23 cellular contexts compared by ENCODE assay signal in genomic region chrX:32877592-32877991, GRCh38.
A peak's percentile ranks its signal among the peaks of the same experiment; 100 is the strongest.
DNase-seq lines count a peak whose midpoint lies in the region; ATAC-seq and TF ChIP-seq lines count a peak whose summit lies in the region.
"Had no signal": no experiment of that assay in that cellular context is flagged by ENCODE, and none has a peak within 500 bp of the region (broad histone marks: within the 10 kb centered on the region; RNA-seq: fewer than 3 reads in every experiment).

No MANE protein-coding gene starts in this region.

- H3K9ac ChIP-seq in IMR-90 (ENCODE audit: low read depth, low read length) = no peak overlapping the region

- H3K27me3 ChIP-seq in IMR-90 (ENCODE audit: control insufficient read depth, insufficient read depth, low read length) = no peaks in the 10 kb centered on the region
- no peaks in the 10 kb centered on the region for H3K27me3 ChIP-seq in gastrocnemius medialis
- H3K27me3 ChIP-seq in right cardiac atrium (ENCODE audit: control insufficient read depth, insufficient read depth) = no peaks in the 10 kb centered on the region
- H3K27me3 ChIP-seq: spleen, tibial nerve had no signal

- no peak overlapping the region for H3K23ac ChIP-seq in IMR-90 (ENCODE audit: low read depth, low read length)

- no peak overlapping the region for H3K4ac ChIP-seq in IMR-90 (ENCODE audit: low read depth, low read length)

- intact Hi-C loops in IMR-90 (cut with micrococcal nuclease) = no loop called here
- intact Hi-C loops in gastrocnemius medialis (cut with DNase I; ENCODE audit: low total_unique reads) = no loop called here
- intact Hi-C loops in right cardiac atrium (cut with DNase I) = no loop called here

- H2BK5ac ChIP-seq in IMR-90 (ENCODE audit: low read depth, low read length, poor library complexity, severe bottlenecking) = no peak overlapping the region

- no peak overlapping the region for H3K56ac ChIP-seq in IMR-90 (ENCODE audit: extremely low read depth, insufficient read depth, low read length)

- no peak overlapping the region for H2BK15ac ChIP-seq in IMR-90 (ENCODE audit: low read depth, low read length)

- H3K4me2 ChIP-seq in IMR-90 (ENCODE audit: low read depth, low read length) = no peak overlapping the region

- H3K18ac ChIP-seq in IMR-90 (ENCODE audit: low read depth, low read length) = no peak overlapping the region

- in situ Hi-C loops in IMR-90 (cut with MboI; ENCODE audit: low sequenced_read_pairs) (no loop called here), gastrocnemius medialis (cut with MboI; ENCODE audit: low sequenced_read_pairs in 4 of 4) (no loop called here)

- H3K79me1 ChIP-seq in IMR-90 (ENCODE audit: low read depth in 1 of 2, low read length in 2 of 2) = no peaks in the 10 kb centered on the region

- H3K9me3 ChIP-seq in IMR-90 (ENCODE audit: control insufficient read depth, insufficient read depth, low read length) (no peaks in the 10 kb centered on the region), gastrocnemius medialis (no peaks in the 10 kb centered on the region), right cardiac atrium (ENCODE audit: control insufficient read depth, low read length) (no peaks in the 10 kb centered on the region)
- H3K9me3 ChIP-seq: spleen, tibial nerve had no signal

- no TSS peak for BruUV-seq in IMR-90 (replicated peaks; lab: Mats Ljungman, UMichigan)

- H4K91ac ChIP-seq in IMR-90 (ENCODE audit: insufficient read depth, low read depth, low read length) = no peak overlapping the region

- H4K20me1 ChIP-seq in IMR-90 (ENCODE audit: insufficient read depth, low read length) = no peaks in the 10 kb centered on the region

- no peaks in the 10 kb centered on the region for H3K9me1 ChIP-seq in IMR-90 (ENCODE audit: insufficient read depth, low read length)

- H3K4me1 ChIP-seq in IMR-90 (ENCODE audit: control insufficient read depth, insufficient read depth, low read length) (no peaks in the 10 kb centered on the region), gastrocnemius medialis (peaks cover 31 to 40% of the 10 kb centered on the region in 2 donors), right cardiac atrium (ENCODE audit: control insufficient read depth, insufficient read depth, low read length) (no peaks in the 10 kb centered on the region)
- H3K4me1 ChIP-seq: spleen, tibial nerve had no signal

- no peak overlapping the region for H3K14ac ChIP-seq in IMR-90 (replicated peaks; ENCODE audit: low read depth, low read length)

- no peak overlapping the region for H2BK20ac ChIP-seq in IMR-90 (ENCODE audit: low read depth, low read length)

- no peak overlapping the region for H2BK120ac ChIP-seq in IMR-90 (ENCODE audit: low read depth, low read length)

- TF ChIP-seq RAD21 in IMR-90 (IDR thresholded peaks at IDR 0.05; ENCODE audit: low read length) = no peak

- POLR2A ChIA-PET in IMR-90 (lab: Charles Lee; ENCODE audit: unreplicated experiment) = no interaction called here

- TF ChIP-seq POLR2A in IMR-90 (IDR thresholded peaks at IDR 0.05; ENCODE audit: low read depth, low read length) (no peak), gastrocnemius medialis (IDR thresholded peaks at IDR 0.05) (no peak)

- no peak overlapping the region for H4K8ac ChIP-seq in IMR-90 (ENCODE audit: low read depth in 2 of 2, low read length in 2 of 2)

- dilution Hi-C loops in IMR-90 (cut with HindIII; ENCODE audit: low sequenced_read_pairs, unreplicated experiment) = no loop called here

- H3K4me3 ChIP-seq in IMR-90 (ENCODE audit: insufficient read depth, low read depth, low read length) (no peak overlapping the region), fibroblast of pulmonary artery (replicated peaks; ENCODE audit: low read depth, low read length) (no peak overlapping the region), gastrocnemius medialis (no peak overlapping the region), right cardiac atrium (ENCODE audit: low read length) (no peak overlapping the region)
- H3K4me3 ChIP-seq: spleen, tibial nerve had no signal

- peak; percentile 41 for DNase-seq in IMR-90
- peak; percentile 11 for DNase-seq in astrocyte of the hippocampus (ENCODE audit: low read depth, low spot score)
- peak; percentile 32 for DNase-seq in fibroblast of pulmonary artery (ENCODE audit: low read depth)
- DNase-seq in gastrocnemius medialis = no peak
- DNase-seq in right cardiac atrium = no peak
- DNase-seq in COR-L47 (lab: John Stamatoyannopoulos, UW) = no peak
- no peak for DNase-seq in SHP77 (lab: John Stamatoyannopoulos, UW)
- DNase-seq in activated effector memory CD4-positive, alpha-beta T cell treated with Interleukin-2 at 50 U/mL for 16 hours = no peak
- DNase-seq: activated CD4-positive, alpha-beta memory T cell treated with anti-CD3 and anti-CD28 coated beads for 36 hours; activated effector memory CD4-positive, alpha-beta T cell treated with anti-CD3 and anti-CD28 coated beads, Interleukin-2, amount 50 U/mL, for 16 hours; CD4-positive, CD25-positive, alpha-beta regulatory T cell; DMS153; GF-D8; H7; hippocampal formation; Kasumi-1; NCI-H1105; NCI-H2081 treated with DMSO at 0.1 percent for 48 hours; NCI-H524; spleen had no signal

- CTCF ChIA-PET in IMR-90 (lab: Yijun Ruan, JAX) = no interaction called here

- H3K36me3 ChIP-seq in IMR-90 (ENCODE audit: control insufficient read depth, insufficient read depth, low read length) = no peaks in the 10 kb centered on the region
- no peaks in the 10 kb centered on the region for H3K36me3 ChIP-seq in gastrocnemius medialis
- H3K36me3 ChIP-seq: spleen, tibial nerve had no signal

- WGBS in IMR-90 (ENCODE audit: extremely low coverage in 2 of 2, insufficient read length in 1 of 2), 2 experiments = 80% methylated on average over 1 of the region's 3 CpGs; no CpG with 5 or more reads in 1 of the 2 experiments
- WGBS in right cardiac atrium = 74% methylated on average over 3 of the region's 3 CpGs

- no peak overlapping the region for H4K5ac ChIP-seq in IMR-90 (ENCODE audit: low read depth, low read length)

- TF ChIP-seq CTCF in IMR-90 (conservative IDR thresholded peaks at IDR 0.05; ENCODE audit: low read depth, low read length) = no peak
- no peak for TF ChIP-seq CTCF in fibroblast of pulmonary artery (IDR thresholded peaks at IDR 0.05; ENCODE audit: low read length, missing control alignments)
- no peak for TF ChIP-seq CTCF in gastrocnemius medialis (IDR thresholded peaks at IDR 0.05 in 4 of 5, conservative IDR thresholded peaks at IDR 0.05 in 1 of 5)

- H3K27ac ChIP-seq in IMR-90 (ENCODE audit: insufficient read depth, low read length) (no peak overlapping the region), gastrocnemius medialis (peak overlapping the region; percentile 47 to 74 (median 62)), right cardiac atrium (ENCODE audit: low read length) (no peak overlapping the region)
- H3K27ac ChIP-seq: spleen, tibial nerve had no signal

- ATAC-seq in IMR-90 (ENCODE audit: low read depth) (peak; percentile 35; the same call in 1 of the 2 replicates), gastrocnemius medialis (peak; percentile 66 to 86), right cardiac atrium (no peak)
- ATAC-seq: SK-N-SH treated with all-trans-retinoic acid at 6 μM for 48 hours, WTC11 had no signal

- H2AK9ac ChIP-seq in IMR-90 (replicated peaks; ENCODE audit: low read depth, low read length, poor library complexity) = no peak overlapping the region

- no peak overlapping the region for H2AK5ac ChIP-seq in IMR-90 (ENCODE audit: low read depth, low read length)

- H2AFZ ChIP-seq in IMR-90 (replicated peaks; ENCODE audit: low read length, poor library complexity) = no peak overlapping the region

TF ChIP-seq in IMR-90, 13 proteins besides CTCF, POLR2A, EP300 and RAD21:
- no peak for TF ChIP-seq MAZ (IDR thresholded peaks at IDR 0.05; ENCODE audit: borderline replicate concordance, low read depth, low read length)
- no peak for TF ChIP-seq RCOR1 (IDR thresholded peaks at IDR 0.05; ENCODE audit: insufficient replicate concordance, low read length)
- no peak for TF ChIP-seq SMC3 (IDR thresholded peaks at IDR 0.05; ENCODE audit: low read depth, low read length)
- TF ChIP-seq MAFK (IDR thresholded peaks at IDR 0.05; ENCODE audit: low read depth, low read length) = no peak
- no peak for TF ChIP-seq NFE2L2 (IDR thresholded peaks at IDR 0.05; ENCODE audit: low read depth, low read length)
- TF ChIP-seq RFX5 (IDR thresholded peaks at IDR 0.05; ENCODE audit: low read depth, low read length) = no peak
- no peak for TF ChIP-seq ELK1 (IDR thresholded peaks at IDR 0.05; ENCODE audit: borderline replicate concordance, low read depth, low read length)
- no peak for TF ChIP-seq USF2 (IDR thresholded peaks at IDR 0.05; ENCODE audit: low read depth, low read length)
- TF ChIP-seq CEBPB (IDR thresholded peaks at IDR 0.05; ENCODE audit: low read depth, low read length) = no peak
- no peak for TF ChIP-seq BHLHE40 (IDR thresholded peaks at IDR 0.05; ENCODE audit: low read depth, low read length)

Comparison
In these comparisons a context has a peak if more than half of its experiments do, and no peak if none do; other contexts are left out.
1. ATAC-seq: peak in IMR-90 (single experiment) and gastrocnemius medialis (2 of 2); none in right cardiac atrium (0 of 2).
2. DNase-seq: peak in IMR-90 (single experiment), astrocyte of the hippocampus (single experiment) and fibroblast of pulmonary artery (single experiment); none in gastrocnemius medialis (0 of 2), right cardiac atrium (0 of 3), COR-L47 (single experiment), SHP77 (0 of 2) and activated effector memory CD4-positive, alpha-beta T cell treated with Interleukin-2 at 50 U/mL for 16 hours (single experiment).
3. H3K27ac ChIP-seq: peak in gastrocnemius medialis (4 of 4); none in IMR-90 (single experiment) and right cardiac atrium (single experiment).